ENCODE assay signal across 8 cellular contexts in genomic region chr14:103391048-103391447, GRCh38. TPM values are rescaled to one million over a fixed set of nuclear protein-coding genes. Genes with fewer than 3 reads are reported as not detected.
DNase-seq lines count a peak whose midpoint lies in the region; ATAC-seq and TF ChIP-seq lines count a peak whose summit lies in the region.

No MANE protein-coding gene starts in this region.

- peak; percentile 48 for DNase-seq in GM10248 (ENCODE audit: extremely low spot score)
- peak; percentile 65 for DNase-seq in NCI-H526 treated with DMSO at 0.1 percent for 48 hours (lab: John Stamatoyannopoulos, UW)
- peak; percentile 74 for DNase-seq in germinal center (ENCODE audit: low spot score)
- DNase-seq in retinal pigment epithelial cell (ENCODE audit: low read depth) = peak; percentile 68

- peak; percentile 43 for ATAC-seq in activated T-helper 17 cell treated with anti-CD3 and anti-CD28 coated beads, Interleukin-2, amount 50 U/mL, for 72 hours (replicated peaks)
- ATAC-seq in GM21367 (IDR thresholded peaks at IDR 0.05; ENCODE audit: unreplicated experiment) = no peak
- no peak for ATAC-seq in HG02798 (IDR thresholded peaks at IDR 0.05; ENCODE audit: poor library complexity, unreplicated experiment)

- no peaks in the 10 kb centered on the region for H3K9me3 Mint-ChIP-seq in activated T-helper 17 cell treated with anti-CD3 and anti-CD28 coated beads, Interleukin-2, amount 50 U/mL, for 72 hours

- no peak overlapping the region for H3K27ac Mint-ChIP-seq in activated T-helper 17 cell treated with anti-CD3 and anti-CD28 coated beads, Interleukin-2, amount 50 U/mL, for 72 hours

- H3K4me3 Mint-ChIP-seq in activated T-helper 17 cell treated with anti-CD3 and anti-CD28 coated beads, Interleukin-2, amount 50 U/mL, for 72 hours = no peak overlapping the region

- peaks cover 29% of the 10 kb centered on the region for H3K4me1 Mint-ChIP-seq in activated T-helper 17 cell treated with anti-CD3 and anti-CD28 coated beads, Interleukin-2, amount 50 U/mL, for 72 hours

- TF ChIP-seq CTCF in 22Rv1 (IDR thresholded peaks at IDR 0.05) (peak; percentile 93), GM10248 (IDR thresholded peaks at IDR 0.05; ENCODE audit: control extremely low read depth, extremely low read depth, low read depth, missing control alignments) (peak; percentile 52), retinal pigment epithelial cell (conservative IDR thresholded peaks at IDR 0.05; ENCODE audit: low read depth, low read length) (peak; percentile 73)

- CTCF ChIA-PET in GM10248 (lab: Yijun Ruan, JAX) = interaction anchor here (0.6 to 8.9 kb wide), 33 partner anchors 8 to 340 kb away, joined by 3 to 148 read pairs (median 5); partner anchors contain the start of gene EIF5

- H3K27me3 Mint-ChIP-seq in activated T-helper 17 cell treated with anti-CD3 and anti-CD28 coated beads, Interleukin-2, amount 50 U/mL, for 72 hours = no peaks in the 10 kb centered on the region

- peaks cover 21% of the 10 kb centered on the region for H3K36me3 Mint-ChIP-seq in activated T-helper 17 cell treated with anti-CD3 and anti-CD28 coated beads, Interleukin-2, amount 50 U/mL, for 72 hours (ENCODE audit: low read depth)

- no peak overlapping the region for H3K4me3 ChIP-seq in retinal pigment epithelial cell (ENCODE audit: low read length)

- POLR2A ChIA-PET in GM10248 (lab: Yijun Ruan, JAX) = interaction anchor here (0.6 to 1.4 kb wide), 5 partner anchors 25 to 867 kb away, joined by 3 to 6 read pairs (median 3); partner anchors contain the start of gene EIF5

- H3K27ac ChIP-seq in 22Rv1 = no peak overlapping the region

RNA-seq across cellular contexts. Expression of gene MARK3, which starts 5.8 kb away (rescaled TPM):
- 10 to 100 TPM; 61.2 to 80.8 TPM for total RNA-seq in activated T-helper 17 cell treated with anti-CD3 and anti-CD28 coated beads, Interleukin-2, amount 50 U/mL, for 72 hours

RNA-seq across cellular contexts. Expression of gene EIF5, which starts 57.0 kb away (rescaled TPM):
- 100 to 1,000 TPM; 196 to 296 TPM for total RNA-seq in activated T-helper 17 cell treated with anti-CD3 and anti-CD28 coated beads, Interleukin-2, amount 50 U/mL, for 72 hours
